1 cellular context compared by ENCODE assay signal in genomic region chr21:17527240-17527639, GRCh38.
TF ChIP-seq lines count a peak whose summit lies in the region.

No MANE protein-coding gene starts in this region.

TF ChIP-seq in WTC11, 78 proteins besides CTCF, POLR2A, EP300 and RAD21 (continued from another document):
- TF ChIP-seq, protein P1, sequence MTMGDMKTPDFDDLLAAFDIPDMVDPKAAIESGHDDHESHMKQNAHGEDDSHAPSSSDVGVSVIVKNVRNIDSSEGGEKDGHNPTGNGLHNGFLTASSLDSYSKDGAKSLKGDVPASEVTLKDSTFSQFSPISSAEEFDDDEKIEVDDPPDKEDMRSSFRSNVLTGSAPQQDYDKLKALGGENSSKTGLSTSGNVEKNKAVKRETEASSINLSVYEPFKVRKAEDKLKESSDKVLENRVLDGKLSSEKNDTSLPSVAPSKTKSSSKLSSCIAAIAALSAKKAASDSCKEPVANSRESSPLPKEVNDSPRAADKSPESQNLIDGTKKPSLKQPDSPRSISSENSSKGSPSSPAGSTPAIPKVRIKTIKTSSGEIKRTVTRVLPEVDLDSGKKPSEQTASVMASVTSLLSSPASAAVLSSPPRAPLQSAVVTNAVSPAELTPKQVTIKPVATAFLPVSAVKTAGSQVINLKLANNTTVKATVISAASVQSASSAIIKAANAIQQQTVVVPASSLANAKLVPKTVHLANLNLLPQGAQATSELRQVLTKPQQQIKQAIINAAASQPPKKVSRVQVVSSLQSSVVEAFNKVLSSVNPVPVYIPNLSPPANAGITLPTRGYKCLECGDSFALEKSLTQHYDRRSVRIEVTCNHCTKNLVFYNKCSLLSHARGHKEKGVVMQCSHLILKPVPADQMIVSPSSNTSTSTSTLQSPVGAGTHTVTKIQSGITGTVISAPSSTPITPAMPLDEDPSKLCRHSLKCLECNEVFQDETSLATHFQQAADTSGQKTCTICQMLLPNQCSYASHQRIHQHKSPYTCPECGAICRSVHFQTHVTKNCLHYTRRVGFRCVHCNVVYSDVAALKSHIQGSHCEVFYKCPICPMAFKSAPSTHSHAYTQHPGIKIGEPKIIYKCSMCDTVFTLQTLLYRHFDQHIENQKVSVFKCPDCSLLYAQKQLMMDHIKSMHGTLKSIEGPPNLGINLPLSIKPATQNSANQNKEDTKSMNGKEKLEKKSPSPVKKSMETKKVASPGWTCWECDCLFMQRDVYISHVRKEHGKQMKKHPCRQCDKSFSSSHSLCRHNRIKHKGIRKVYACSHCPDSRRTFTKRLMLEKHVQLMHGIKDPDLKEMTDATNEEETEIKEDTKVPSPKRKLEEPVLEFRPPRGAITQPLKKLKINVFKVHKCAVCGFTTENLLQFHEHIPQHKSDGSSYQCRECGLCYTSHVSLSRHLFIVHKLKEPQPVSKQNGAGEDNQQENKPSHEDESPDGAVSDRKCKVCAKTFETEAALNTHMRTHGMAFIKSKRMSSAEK (CRISPR knock-in tag; IDR thresholded peaks at IDR 0.05; ENCODE audit: borderline replicate concordance): no peak
- TF ChIP-seq MXD4 (CRISPR knock-in tag; IDR thresholded peaks at IDR 0.05; ENCODE audit: borderline replicate concordance) (no peak), NR3C1 (CRISPR knock-in tag; conservative IDR thresholded peaks at IDR 0.05; ENCODE audit: low read depth) (no peak), FOXK1 (CRISPR knock-in tag; IDR thresholded peaks at IDR 0.05) (no peak)
